Comparison of ENCODE assay signal across 2 cellular contexts in the genomic region with DNA sequence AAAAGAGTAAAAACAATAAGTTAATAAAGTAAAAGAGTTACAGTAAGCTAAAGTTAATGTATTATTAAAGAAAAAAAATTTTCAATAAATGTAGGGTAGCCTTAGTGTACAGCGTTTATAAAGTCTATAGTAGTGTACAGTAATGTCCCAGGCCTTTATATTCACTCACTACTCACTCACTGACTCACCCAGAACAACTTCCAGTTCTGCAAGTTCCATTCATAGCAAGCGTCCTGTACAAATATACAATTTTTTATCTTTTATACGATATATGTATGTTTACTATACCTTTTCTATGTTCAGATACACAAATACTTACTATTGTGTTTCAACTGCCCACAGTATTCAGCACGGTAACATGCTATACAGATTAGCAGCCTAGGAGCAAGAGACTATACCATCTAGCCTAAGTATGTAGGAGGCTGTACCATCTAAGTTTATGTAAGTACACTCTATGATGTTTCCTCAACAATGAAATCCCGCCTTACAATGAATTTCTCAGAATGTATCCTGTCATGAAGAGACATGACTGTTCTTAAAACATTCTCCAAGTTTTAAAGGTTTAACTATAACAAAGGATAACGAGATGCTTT. TPM values are rescaled to one million over a fixed set of nuclear protein-coding genes. Genes with fewer than 3 reads are reported as not detected.
"Had no signal": no experiment of that assay in that cellular context is flagged by ENCODE, and none has a peak within 500 bp of the region (broad histone marks: within the 10 kb centered on the region; RNA-seq: fewer than 3 reads in every experiment).

No MANE protein-coding gene starts in this region.

RNA-seq across cellular contexts. Expression of a gene that starts 3.6 kb away (rescaled TPM):
- total RNA-seq: kidney epithelial cell; naive thymus-derived CD8-positive, alpha-beta T cell had no signal
